Comparison of ENCODE assay signal across 8 cellular contexts in genomic region chr3:9810357-9810726, GRCh38. TPM values are rescaled to one million over a fixed set of nuclear protein-coding genes. Genes with fewer than 3 reads are reported as not detected.
DNase-seq lines count a peak whose midpoint lies in the region; ATAC-seq lines count a peak whose summit lies in the region.

No MANE protein-coding gene starts in this region.

- H3K4me3 ChIP-seq in MG63 = peak overlapping the region; percentile 42

- no peaks in the 10 kb centered on the region for H3K27me3 Mint-ChIP-seq in naive thymus-derived CD8-positive, alpha-beta T cell

- peak; percentile 9 for DNase-seq in AG08395 (ENCODE audit: low spot score)
- no peak for DNase-seq in MG63
- DNase-seq in ecto neural progenitor cell (ENCODE audit: low spot score) = peak; percentile 68
- no peak for DNase-seq in naive thymus-derived CD8-positive, alpha-beta T cell
- DNase-seq in NCI-H2081 treated with DMSO at 0.1 percent for 48 hours (lab: John Stamatoyannopoulos, UW) = no peak
- DNase-seq in NCI-H1417 treated with DMSO at 0.1 percent for 48 hours (lab: John Stamatoyannopoulos, UW) = no peak

- peaks cover 9% of the 10 kb centered on the region; the same call in 1 of the 2 replicates for H3K36me3 ChIP-seq in MG63

- POLR2A ChIA-PET in naive thymus-derived CD8-positive, alpha-beta T cell (lab: Charles Lee) = interaction anchor here (0.6 to 2.7 kb wide), 7 partner anchors 15 to 142 kb away, joined by 3 to 23 read pairs (median 3); partner anchors contain the start of genes ARPC4, CRELD1, JAGN1 and PRRT3

- peaks cover 30 to 41% (median 37%) of the 10 kb centered on the region in 4 donors for H3K4me1 Mint-ChIP-seq in naive thymus-derived CD8-positive, alpha-beta T cell

- no peaks in the 10 kb centered on the region for H3K27me3 ChIP-seq in MG63

- no peaks in the 10 kb centered on the region for H3K9me3 ChIP-seq in MG63

- peak overlapping the region; percentile 31 to 95 (median 85) for H3K27ac Mint-ChIP-seq in naive thymus-derived CD8-positive, alpha-beta T cell

- peak overlapping the region; percentile 65 to 93 (median 88) for H3K4me3 Mint-ChIP-seq in naive thymus-derived CD8-positive, alpha-beta T cell

- H3K9me3 Mint-ChIP-seq in naive thymus-derived CD8-positive, alpha-beta T cell = no peaks in the 10 kb centered on the region

- H3K36me3 Mint-ChIP-seq in naive thymus-derived CD8-positive, alpha-beta T cell = peaks cover 0 to 24% (median 8%) of the 10 kb centered on the region in 3 donors

- ATAC-seq in naive thymus-derived CD8-positive, alpha-beta T cell = no peak
- ATAC-seq in HG02870 (IDR thresholded peaks at IDR 0.05; ENCODE audit: unreplicated experiment) (no peak), HG03139 (IDR thresholded peaks at IDR 0.05; ENCODE audit: unreplicated experiment) (no peak)

RNA-seq across cellular contexts. Expression of gene TTLL3, which starts 0.3 kb away (rescaled TPM):
- total RNA-seq in MG63 (2014; rRNA removed; shearing (Covaris generic); ENCODE audit: low replicate concordance) = 0.10 and 3.1 TPM in 2 replicates
- 10 to 100 TPM; 64.5 to 65.6 TPM for total RNA-seq in naive thymus-derived CD8-positive, alpha-beta T cell
- polyA plus RNA-seq in naive thymus-derived CD8-positive, alpha-beta T cell = 1 to 10 TPM; 1.3 to 2.5 (median 2.2) TPM

RNA-seq across cellular contexts. Expression of gene ARPC4, which starts 17.5 kb away (rescaled TPM):
- total RNA-seq in MG63 (2014; rRNA removed; shearing (Covaris generic); ENCODE audit: low replicate concordance) = 125 and 175 TPM in 2 replicates
- total RNA-seq in naive thymus-derived CD8-positive, alpha-beta T cell = 100 to 1,000 TPM; 134 to 146 TPM
- polyA plus RNA-seq in naive thymus-derived CD8-positive, alpha-beta T cell = 100 to 1,000 TPM; 201 to 229 (median 225) TPM

RNA-seq across cellular contexts. Expression of gene TADA3, which starts 18.1 kb away (rescaled TPM):
- total RNA-seq in MG63 (2014; rRNA removed; shearing (Covaris generic); ENCODE audit: low replicate concordance) = 60.3 and 83.8 TPM in 2 replicates
- 10 to 100 TPM; 33.3 to 35.9 TPM for total RNA-seq in naive thymus-derived CD8-positive, alpha-beta T cell
- polyA plus RNA-seq in naive thymus-derived CD8-positive, alpha-beta T cell = 10 to 100 TPM; 38.2 to 51.2 (median 44.1) TPM

RNA-seq across cellular contexts. Expression of gene RPUSD3, which starts 33.5 kb away (rescaled TPM):
- total RNA-seq in MG63 (2014; rRNA removed; shearing (Covaris generic); ENCODE audit: low replicate concordance) = 34.8 and 42.9 TPM in 2 replicates
- total RNA-seq in naive thymus-derived CD8-positive, alpha-beta T cell = 10 to 100 TPM; 44.0 to 52.8 TPM
- polyA plus RNA-seq in naive thymus-derived CD8-positive, alpha-beta T cell = 10 to 100 TPM; 55.6 to 62.4 (median 59.1) TPM

RNA-seq across cellular contexts. Expression of gene CAMK1, which starts 40.6 kb away (rescaled TPM):
- 2.7 and 5.0 TPM in 2 replicates for total RNA-seq in MG63 (2014; rRNA removed; shearing (Covaris generic); ENCODE audit: low replicate concordance)
- total RNA-seq in naive thymus-derived CD8-positive, alpha-beta T cell = under 1 TPM; 0.31 to 0.96 TPM
- polyA plus RNA-seq in naive thymus-derived CD8-positive, alpha-beta T cell = 1 to 10 TPM in 2 of 3 donors, under 1 TPM in 1; 0.17 to 1.1 (median 1.1) TPM

Comparison
In these comparisons a context has a peak if more than half of its experiments do, and no peak if none do; other contexts are left out.
1. DNase-seq: peak in AG08395 (single experiment) and ecto neural progenitor cell (single experiment); none in MG63 (single experiment), naive thymus-derived CD8-positive, alpha-beta T cell (0 of 10), NCI-H2081 treated with DMSO at 0.1 percent for 48 hours (single experiment) and NCI-H1417 treated with DMSO at 0.1 percent for 48 hours (single experiment).
2. RNA of gene TTLL3, which starts 0.3 kb away (total RNA-seq): 64.5 to 65.6 TPM in naive thymus-derived CD8-positive, alpha-beta T cell; 0.10 to 3.1 TPM in MG63; every median in the first group is over 10 times any median in the second.